In genomic region chr17:19301274-19301946, GRCh38 we compare ENCODE assay signal across 21 cellular contexts.
A peak's percentile ranks its signal among the peaks of the same experiment; 100 is the strongest.
DNase-seq lines count a peak whose midpoint lies in the region; ATAC-seq and TF ChIP-seq lines count a peak whose summit lies in the region.
"Had no signal": no experiment of that assay in that cellular context is flagged by ENCODE, and none has a peak within 500 bp of the region (broad histone marks: within the 10 kb centered on the region; RNA-seq: fewer than 3 reads in every experiment).

No MANE protein-coding gene starts in this region.

- POLR2A ChIA-PET in CD4-positive, alpha-beta T cell (lab: Charles Lee), result no interaction called here

- peaks cover 19 to 23% of the 10 kb centered on the region in 2 experiments for H3K36me3 ChIP-seq in trophoblast cell (ENCODE audit: control insufficient read depth in 1 of 2, insufficient read depth in 2 of 2, low read length in 2 of 2)
- H3K36me3 ChIP-seq: brain microvascular endothelial cell, neutrophil had no signal

- peaks cover 2% of the 10 kb centered on the region for H3K79me1 ChIP-seq in trophoblast cell (ENCODE audit: low read length)

- no peaks in the 10 kb centered on the region for H3K9me3 ChIP-seq in trophoblast cell (ENCODE audit: insufficient read depth, low read depth, low read length)
- H3K9me3 ChIP-seq in CD4-positive, alpha-beta T cell (ENCODE audit: control insufficient read depth, low read length), result no peaks in the 10 kb centered on the region
- H3K9me3 ChIP-seq: neutrophil, SJSA1 had no signal

- H3K18ac ChIP-seq in trophoblast cell (ENCODE audit: low read length), result no peak overlapping the region

- H3K9ac ChIP-seq in trophoblast cell (ENCODE audit: low read length), result no peak overlapping the region

- H3K14ac ChIP-seq in trophoblast cell (ENCODE audit: low read length), result no peak overlapping the region

- CTCF ChIA-PET in CD4-positive, alpha-beta T cell (lab: Charles Lee), result no interaction called here

- H3K79me2 ChIP-seq in trophoblast cell (ENCODE audit: control insufficient read depth, insufficient read depth, low read length, poor library complexity), result no peaks in the 10 kb centered on the region

- WGBS in trophoblast cell (ENCODE audit: extremely low coverage, insufficient coverage, insufficient read length), result no CpG with 5 or more reads among the region's 5 CpGs

- H3K9me3 Mint-ChIP-seq in natural killer cell treated with Interleukin-12 subunit alpha and Interleukin-12 subunit beta and Interleukin-15 and Interleukin-18, amount 100 ng/mL, for 72 hours, result no peaks in the 10 kb centered on the region
- H3K9me3 Mint-ChIP-seq in natural killer cell, result no peaks in the 10 kb centered on the region
- H3K9me3 Mint-ChIP-seq in CD4-positive, alpha-beta T cell, result no peaks in the 10 kb centered on the region
- H3K9me3 Mint-ChIP-seq: activated CD4-positive, alpha-beta memory T cell treated with anti-CD3 and anti-CD28 coated beads for 36 hours; activated naive CD8-positive, alpha-beta T cell treated with anti-CD3 and anti-CD28 coated beads for 36 hours; activated T-cell treated with anti-CD3 and anti-CD28 coated beads, Interleukin-2, amount 50 U/mL, for 24 hours had no signal

- no peak overlapping the region for H3K23ac ChIP-seq in trophoblast cell (ENCODE audit: low read length)

- no peak overlapping the region for H2AFZ ChIP-seq in trophoblast cell (ENCODE audit: insufficient read depth, low read length, poor library complexity)

- H3K27me3 ChIP-seq in layer of hippocampus (ENCODE audit: control insufficient read depth, insufficient read depth, low read length) (no peaks in the 10 kb centered on the region), trophoblast cell (ENCODE audit: insufficient read depth, low read length) (no peaks in the 10 kb centered on the region)
- no peaks in the 10 kb centered on the region for H3K27me3 ChIP-seq in CD4-positive, alpha-beta T cell (ENCODE audit: control insufficient read depth, insufficient read depth, low read length)
- H3K27me3 ChIP-seq: brain microvascular endothelial cell, neutrophil, SJSA1 had no signal

- H3K27ac ChIP-seq in layer of hippocampus (ENCODE audit: low read depth, low read length) (peak overlapping the region; percentile 81), trophoblast cell (ENCODE audit: low read depth, low read length) (no peak overlapping the region)
- no peak overlapping the region for H3K27ac ChIP-seq in CD4-positive, alpha-beta T cell (ENCODE audit: low read depth, low read length)
- H3K27ac ChIP-seq: brain microvascular endothelial cell, C4-2B, neutrophil, SJSA1 had no signal

- H3K27me3 Mint-ChIP-seq in natural killer cell treated with Interleukin-12 subunit alpha and Interleukin-12 subunit beta and Interleukin-15 and Interleukin-18, amount 100 ng/mL, for 72 hours, result peaks cover 0 to 5% of the 10 kb centered on the region in 2 donors
- H3K27me3 Mint-ChIP-seq in natural killer cell (ENCODE audit: low read depth in 2 of 2), result peaks cover 0 to 7% of the 10 kb centered on the region in 2 donors
- peaks cover 17% of the 10 kb centered on the region for H3K27me3 Mint-ChIP-seq in CD4-positive, alpha-beta T cell

- H3K4me1 Mint-ChIP-seq in natural killer cell treated with Interleukin-12 subunit alpha and Interleukin-12 subunit beta and Interleukin-15 and Interleukin-18, amount 100 ng/mL, for 72 hours (ENCODE audit: low read depth in 2 of 2), result peaks cover 15 to 19% of the 10 kb centered on the region in 2 donors
- peaks cover 10 to 11% of the 10 kb centered on the region in 2 donors for H3K4me1 Mint-ChIP-seq in natural killer cell
- peaks cover 13% of the 10 kb centered on the region for H3K4me1 Mint-ChIP-seq in CD4-positive, alpha-beta T cell (ENCODE audit: low read depth)

- H3K4me3 ChIP-seq in trophoblast cell (ENCODE audit: low read depth, low read length), result no peak overlapping the region
- H3K4me3 ChIP-seq: GM12878, SJSA1 had no signal

- no peak for ATAC-seq in natural killer cell treated with Interleukin-12 subunit alpha and Interleukin-12 subunit beta and Interleukin-15 and Interleukin-18, amount 100 ng/mL, for 72 hours
- ATAC-seq in natural killer cell, result no peak
- no peak for ATAC-seq in CD4-positive, alpha-beta T cell (ENCODE audit: poor library complexity)
- ATAC-seq in stimulated activated naive CD8-positive, alpha-beta T cell treated with anti-CD3 and anti-CD28 coated beads, Interleukin-15, Interleukin-2, amounts not matched to agents 100 U/mL and 50 U/mL, for 24 hours, result no peak
- ATAC-seq: GM12878 had no signal

- H3K4me1 ChIP-seq in trophoblast cell (ENCODE audit: control insufficient read depth in 1 of 2, insufficient read depth in 2 of 2, low read length in 2 of 2), result peaks cover 2 to 7% of the 10 kb centered on the region in 2 experiments

- no peak overlapping the region for H4K8ac ChIP-seq in trophoblast cell (ENCODE audit: low read depth, low read length)

- H2BK120ac ChIP-seq in trophoblast cell (ENCODE audit: insufficient read depth, low read length, poor library complexity), result no peak overlapping the region

- H2BK5ac ChIP-seq in trophoblast cell (ENCODE audit: low read depth, low read length, poor library complexity), result no peak overlapping the region

- H3K4me2 ChIP-seq in trophoblast cell (ENCODE audit: low read length), result no peak overlapping the region

- no peak overlapping the region for H3K27ac Mint-ChIP-seq in natural killer cell treated with Interleukin-12 subunit alpha and Interleukin-12 subunit beta and Interleukin-15 and Interleukin-18, amount 100 ng/mL, for 72 hours
- no peak overlapping the region for H3K27ac Mint-ChIP-seq in natural killer cell
- H3K27ac Mint-ChIP-seq in CD4-positive, alpha-beta T cell, result no peak overlapping the region
- H3K27ac Mint-ChIP-seq: activated CD4-positive, alpha-beta memory T cell treated with anti-CD3 and anti-CD28 coated beads for 36 hours; activated naive CD8-positive, alpha-beta T cell treated with anti-CD3 and anti-CD28 coated beads for 36 hours; activated T-cell treated with anti-CD3 and anti-CD28 coated beads, Interleukin-2, amount 50 U/mL, for 24 hours had no signal

- no peak for TF ChIP-seq CTCF in natural killer cell (IDR thresholded peaks at IDR 0.05)
- TF ChIP-seq CTCF in CD4-positive, alpha-beta T cell (IDR thresholded peaks at IDR 0.05), result no peak

- H2BK12ac ChIP-seq in trophoblast cell (ENCODE audit: low read length), result no peak overlapping the region

- peak; percentile 53 for DNase-seq in natural killer cell treated with Interleukin-12 subunit alpha and Interleukin-12 subunit beta and Interleukin-15 and Interleukin-18, amount 100 ng/mL, for 72 hours (ENCODE audit: low spot score)
- no peak for DNase-seq in natural killer cell
- peak; percentile 39 for DNase-seq in pons (ENCODE audit: low spot score)
- DNase-seq in trophoblast cell, result no peak
- no peak for DNase-seq in CD4-positive, alpha-beta T cell
- no peak for DNase-seq in stimulated activated naive CD8-positive, alpha-beta T cell treated with anti-CD3 and anti-CD28 coated beads, Interleukin-15, Interleukin-2, amounts not matched to agents 100 U/mL and 50 U/mL, for 24 hours
- DNase-seq in NCI-H82 (lab: John Stamatoyannopoulos, UW), result no peak
- DNase-seq: activated CD4-positive, alpha-beta memory T cell treated with anti-CD3 and anti-CD28 coated beads for 36 hours; activated naive CD8-positive, alpha-beta T cell treated with anti-CD3 and anti-CD28 coated beads for 36 hours; activated T-cell treated with anti-CD3 and anti-CD28 coated beads, Interleukin-2, amount 50 U/mL, for 24 hours; brain microvascular endothelial cell; DMS 273 treated with DMSO at 0.1 percent for 48 hours; GDM1; mesenchymal stem cell; NCI-H526 treated with DMSO at 0.1 percent for 48 hours; stimulated activated CD4-positive, alpha-beta T cell treated with anti-CD3 and anti-CD28 coated beads, Interleukin-2, amount 100 ng/mL, for 24 hours had no signal

- no peak overlapping the region for H3K4ac ChIP-seq in trophoblast cell (ENCODE audit: low read depth, low read length)

- intact Hi-C loops in natural killer cell (cut with micrococcal nuclease), result no loop called here
- intact Hi-C loops in CD4-positive, alpha-beta T cell (cut with DNase I, micrococcal nuclease), result no loop called here

- H2AK5ac ChIP-seq in trophoblast cell (ENCODE audit: low read length), result no peak overlapping the region

- no peak overlapping the region for H4K91ac ChIP-seq in trophoblast cell (ENCODE audit: low read depth, low read length)

- H3K36me3 Mint-ChIP-seq in natural killer cell treated with Interleukin-12 subunit alpha and Interleukin-12 subunit beta and Interleukin-15 and Interleukin-18, amount 100 ng/mL, for 72 hours, result no peaks in the 10 kb centered on the region
- no peaks in the 10 kb centered on the region for H3K36me3 Mint-ChIP-seq in natural killer cell
- H3K36me3 Mint-ChIP-seq in CD4-positive, alpha-beta T cell (ENCODE audit: low read depth), result no peaks in the 10 kb centered on the region
- H3K36me3 Mint-ChIP-seq: activated CD4-positive, alpha-beta memory T cell treated with anti-CD3 and anti-CD28 coated beads for 36 hours had no signal

- H4K12ac ChIP-seq in trophoblast cell (ENCODE audit: low read depth, low read length), result no peak overlapping the region

- no peak overlapping the region for H3K4me3 Mint-ChIP-seq in natural killer cell treated with Interleukin-12 subunit alpha and Interleukin-12 subunit beta and Interleukin-15 and Interleukin-18, amount 100 ng/mL, for 72 hours
- H3K4me3 Mint-ChIP-seq in natural killer cell, result no peak overlapping the region
- H3K4me3 Mint-ChIP-seq in CD4-positive, alpha-beta T cell, result no peak overlapping the region
- H3K4me3 Mint-ChIP-seq: activated CD4-positive, alpha-beta memory T cell treated with anti-CD3 and anti-CD28 coated beads for 36 hours; activated naive CD8-positive, alpha-beta T cell treated with anti-CD3 and anti-CD28 coated beads for 36 hours; activated T-cell treated with anti-CD3 and anti-CD28 coated beads, Interleukin-2, amount 50 U/mL, for 24 hours had no signal

Comparison
In these comparisons a context has a peak if more than half of its experiments do, and no peak if none do; other contexts are left out.
1. DNase-seq: peak in natural killer cell treated with Interleukin-12 subunit alpha and Interleukin-12 subunit beta and Interleukin-15 and Interleukin-18, amount 100 ng/mL, for 72 hours (single experiment) and pons (single experiment); none in natural killer cell (single experiment), trophoblast cell (0 of 2), CD4-positive, alpha-beta T cell (0 of 10), stimulated activated naive CD8-positive, alpha-beta T cell treated with anti-CD3 and anti-CD28 coated beads, Interleukin-15, Interleukin-2, amounts not matched to agents 100 U/mL and 50 U/mL, for 24 hours (single experiment) and NCI-H82 (single experiment).